ENCODE assay signal across 32 cellular contexts in genomic region chr20:23282546-23282945, GRCh38.
"Had no signal": no experiment of that assay in that cellular context is flagged by ENCODE, and none has a peak within 500 bp of the region (broad histone marks: within the 10 kb centered on the region; RNA-seq: fewer than 3 reads in every experiment).

No MANE protein-coding gene starts in this region.

- H3K4me1 ChIP-seq: ascending aorta had no signal

- H3K27ac Mint-ChIP-seq: activated B cell treated with CpG ODN at 0.5 μM for 24 hours; activated CD4-positive, alpha-beta memory T cell treated with anti-CD3 and anti-CD28 coated beads, Interleukin-2, amount 10 ng/mL, durations not matched to agents 7 days and 5 days; activated CD8-positive, alpha-beta memory T cell treated with anti-CD3 and anti-CD28 coated beads, Interleukin-2, amount 10 ng/mL, durations not matched to agents 7 days and 5 days; activated naive CD4-positive, alpha-beta T cell treated with anti-CD3 and anti-CD28 coated beads, Interleukin-2, amount 50 U/mL, for 24 hours; activated naive CD8-positive, alpha-beta T cell treated with anti-CD3 and anti-CD28 coated beads, Interleukin-2, amount 10 ng/mL, durations not matched to agents 7 days and 5 days; activated T-cell treated with anti-CD3 and anti-CD28 coated beads, Interleukin-2, amount 50 U/mL, for 24 hours; activated T-helper 2 cell treated with anti-CD3 and anti-CD28 coated beads, Interferon-gamma antibody, Interleukin-2, Interleukin-4, amounts not matched to agents 10 μg/mL and 5 μg/mL and 100 μg/mL, durations not matched to agents 14 hours and 24 hours and 36 hours; T-cell; T-helper 17 cell had no signal

- H3K9me3 ChIP-seq: ascending aorta had no signal

- H3K27ac ChIP-seq: ascending aorta, KMS-11, VCaP had no signal

- H3K4me2 ChIP-seq: KMS-11 had no signal

- DNase-seq: activated B cell treated with CpG ODN at 0.5 μM for 24 hours; activated CD4-positive, alpha-beta memory T cell treated with anti-CD3 and anti-CD28 coated beads, Interleukin-2, amount 10 ng/mL, durations not matched to agents 7 days and 5 days; activated CD4-positive, alpha-beta T cell treated with anti-CD3 and anti-CD28 coated beads for 4 hours; activated CD4-positive, CD25-positive, alpha-beta regulatory T cell treated with anti-CD3 and anti-CD28 coated beads, Interleukin-2, amount 50 U/mL, for 72 hours; activated CD8-positive, alpha-beta memory T cell treated with anti-CD3 and anti-CD28 coated beads for 24 hours; activated CD8-positive, alpha-beta memory T cell treated with anti-CD3 and anti-CD28 coated beads, Interleukin-2, amount 10 ng/mL, durations not matched to agents 7 days and 5 days; activated gamma-delta T cell; activated naive CD4-positive, alpha-beta T cell treated with Interleukin-2 at 50 U/mL for 16 hours; activated naive CD8-positive, alpha-beta T cell treated with anti-CD3 and anti-CD28 coated beads, Interleukin-2, amount 10 ng/mL, durations not matched to agents 7 days and 5 days; activated T-cell treated with anti-CD3 and anti-CD28 coated beads, Interleukin-2, amount 50 U/mL, for 24 hours; amygdala; caudate nucleus; cerebellar nuclear complex; MM.1S; MV-4-11; NCI-H1092; NCI-H1436 treated with DMSO at 0.1 percent for 48 hours; NCI-H1694 treated with DMSO at 0.1 percent for 48 hours; NCI-H2029; NCI-H526; NCI-H774; SIG-M5; T-cell; T-helper 17 cell; T-helper 9 cell had no signal

- H3K27me3 ChIP-seq: ascending aorta had no signal

- H3K9ac ChIP-seq: KMS-11 had no signal

- H3K9me3 Mint-ChIP-seq: activated CD4-positive, alpha-beta memory T cell treated with anti-CD3 and anti-CD28 coated beads, Interleukin-2, amount 10 ng/mL, durations not matched to agents 7 days and 5 days; activated naive CD4-positive, alpha-beta T cell treated with anti-CD3 and anti-CD28 coated beads, Interleukin-2, amount 50 U/mL, for 24 hours; activated naive CD8-positive, alpha-beta T cell treated with anti-CD3 and anti-CD28 coated beads, Interleukin-2, amount 10 ng/mL, durations not matched to agents 7 days and 5 days; activated T-cell treated with anti-CD3 and anti-CD28 coated beads, Interleukin-2, amount 50 U/mL, for 24 hours; activated T-helper 2 cell treated with anti-CD3 and anti-CD28 coated beads, Interferon-gamma antibody, Interleukin-2, Interleukin-4, amounts not matched to agents 10 μg/mL and 5 μg/mL and 100 μg/mL, durations not matched to agents 14 hours and 24 hours and 36 hours; T-cell had no signal

- H3K27me3 Mint-ChIP-seq: activated CD4-positive, alpha-beta memory T cell treated with anti-CD3 and anti-CD28 coated beads, Interleukin-2, amount 10 ng/mL, durations not matched to agents 7 days and 5 days had no signal

- ATAC-seq: activated CD8-positive, alpha-beta memory T cell treated with anti-CD3 and anti-CD28 coated beads, Interleukin-2, amount 10 ng/mL, durations not matched to agents 7 days and 5 days; Panc1; SK-N-SH treated with all-trans-retinoic acid at 6 μM for 48 hours; T-cell; T-helper 17 cell had no signal

- H3K4me3 ChIP-seq: ascending aorta had no signal

- H3K36me3 Mint-ChIP-seq: activated CD8-positive, alpha-beta memory T cell treated with anti-CD3 and anti-CD28 coated beads, Interleukin-2, amount 10 ng/mL, durations not matched to agents 7 days and 5 days; activated naive CD4-positive, alpha-beta T cell treated with anti-CD3 and anti-CD28 coated beads, Interleukin-2, amount 50 U/mL, for 24 hours; activated naive CD8-positive, alpha-beta T cell treated with anti-CD3 and anti-CD28 coated beads, Interleukin-2, amount 10 ng/mL, durations not matched to agents 7 days and 5 days; T-cell had no signal

- H3K4me1 Mint-ChIP-seq: activated B cell treated with CpG ODN at 0.5 μM for 24 hours; activated CD4-positive, alpha-beta memory T cell treated with anti-CD3 and anti-CD28 coated beads, Interleukin-2, amount 10 ng/mL, durations not matched to agents 7 days and 5 days; activated CD8-positive, alpha-beta memory T cell treated with anti-CD3 and anti-CD28 coated beads, Interleukin-2, amount 10 ng/mL, durations not matched to agents 7 days and 5 days; activated naive CD4-positive, alpha-beta T cell treated with anti-CD3 and anti-CD28 coated beads, Interleukin-2, amount 50 U/mL, for 24 hours; T-cell had no signal

- H3K36me3 ChIP-seq: ascending aorta had no signal

- H3K4me3 Mint-ChIP-seq: activated B cell treated with CpG ODN at 0.5 μM for 24 hours; activated CD4-positive, alpha-beta memory T cell treated with anti-CD3 and anti-CD28 coated beads, Interleukin-2, amount 10 ng/mL, durations not matched to agents 7 days and 5 days; activated CD8-positive, alpha-beta memory T cell treated with anti-CD3 and anti-CD28 coated beads, Interleukin-2, amount 10 ng/mL, durations not matched to agents 7 days and 5 days; activated naive CD4-positive, alpha-beta T cell treated with anti-CD3 and anti-CD28 coated beads, Interleukin-2, amount 50 U/mL, for 24 hours; activated naive CD8-positive, alpha-beta T cell treated with anti-CD3 and anti-CD28 coated beads, Interleukin-2, amount 10 ng/mL, durations not matched to agents 7 days and 5 days; activated T-cell treated with anti-CD3 and anti-CD28 coated beads, Interleukin-2, amount 50 U/mL, for 24 hours; T-cell; T-helper 17 cell had no signal
